Comparison of ENCODE assay signal across 18 cellular contexts in genomic region chr7:16921151-16921550, GRCh38. TPM values are rescaled to one million over a fixed set of nuclear protein-coding genes. Genes with fewer than 3 reads are reported as not detected.
A peak's percentile ranks its signal among the peaks of the same experiment; 100 is the strongest.
DNase-seq lines count a peak whose midpoint lies in the region; FAIRE-seq and TF ChIP-seq lines count a peak whose summit lies in the region.
"Had no signal": no experiment of that assay in that cellular context is flagged by ENCODE, and none has a peak within 500 bp of the region (broad histone marks: within the 10 kb centered on the region; RNA-seq: fewer than 3 reads in every experiment).

No MANE protein-coding gene starts in this region.

- H3K4me1 Mint-ChIP-seq in nephron: peaks cover 19% of the 10 kb centered on the region

- DNase-seq in SK-N-MC (ENCODE audit: low read depth, low spot score): no peak
- DNase-seq in iris pigment epithelial cell (ENCODE audit: low read depth): peak; percentile 21
- no peak for DNase-seq in GM10248 (ENCODE audit: extremely low spot score)
- DNase-seq in adrenal gland: no peak
- no peak for DNase-seq in activated T-cell treated with anti-CD3 and anti-CD28 coated beads, Interleukin-2, amount 50 U/mL, for 48 hours
- no peak for DNase-seq in frontal cortex (ENCODE audit: low spot score in 2 of 2)
- DNase-seq: 8988T, KG1, NCI-H1092 treated with DMSO at 0.1 percent for 48 hours, NCI-H1694 treated with DMSO at 0.1 percent for 48 hours, NCI-H446, Right ventricle myocardium superior had no signal

- H3K4me3 Mint-ChIP-seq in nephron: no peak overlapping the region
- H3K4me3 Mint-ChIP-seq: CD14-positive monocyte had no signal

- POLR2A ChIA-PET in GM10248 (lab: Yijun Ruan, JAX): no interaction called here

- TF ChIP-seq CTCF in C4-2B (conservative IDR thresholded peaks at IDR 0.05) (no peak), nephron (IDR thresholded peaks at IDR 0.05; ENCODE audit: unreplicated experiment in 3 of 3) (no peak), GM10248 (IDR thresholded peaks at IDR 0.05; ENCODE audit: control extremely low read depth, extremely low read depth, low read depth, missing control alignments) (no peak), adrenal gland (IDR thresholded peaks at IDR 0.05) (no peak)

- H3K27ac ChIP-seq in C4-2B (0 out of 2 replicates have a peak overlapping the region, but pooled peaks have one; percentile 11), SK-N-MC (peak overlapping the region; percentile 92), adrenal gland (no peak overlapping the region)

- FAIRE-seq in frontal cortex (lab: Jason Lieb, UNC): no peak
- FAIRE-seq: GM12878, GM18507 had no signal

- H3K27me3 Mint-ChIP-seq in nephron (ENCODE audit: low read depth): no peaks in the 10 kb centered on the region

- WGBS in adrenal gland, 4 donors: 82 to 88% (median 84%) methylated on average over 4 of the region's 4 CpGs

- TF ChIP-seq POLR2A in adrenal gland (IDR thresholded peaks at IDR 0.05): no peak

- peak overlapping the region; percentile 40 for H3K9ac ChIP-seq in SK-N-MC (ENCODE audit: insufficient read length)

- H3K9me3 Mint-ChIP-seq in nephron: no peaks in the 10 kb centered on the region
- H3K9me3 Mint-ChIP-seq: CD14-positive monocyte had no signal

- intact Hi-C loops in adrenal gland (cut with DNase I): no loop called here

- H3K27ac Mint-ChIP-seq in nephron: peak overlapping the region; percentile 1 to 87 (median 5)
- H3K27ac Mint-ChIP-seq: CD14-positive monocyte had no signal

- peak overlapping the region; percentile 45 for H3K4me3 ChIP-seq in SK-N-MC
- H3K4me3 ChIP-seq in adrenal gland: no peak overlapping the region
- H3K4me3 ChIP-seq: GM12878 had no signal

- H3K36me3 Mint-ChIP-seq in nephron (ENCODE audit: low read depth): no peaks in the 10 kb centered on the region
- H3K36me3 Mint-ChIP-seq: CD14-positive monocyte had no signal

- H3K4me1 ChIP-seq in adrenal gland (replicated peaks in 1 of 2): no peaks in the 10 kb centered on the region

- CTCF ChIA-PET in GM10248 (lab: Yijun Ruan, JAX): interaction anchor here (1.5 to 2.7 kb wide), 4 partner anchors 9 to 226 kb away, joined by 4 to 12 read pairs (median 6); no protein-coding TSS in a partner anchor

- H3K27me3 ChIP-seq in adrenal gland: no peaks in the 10 kb centered on the region

- no peaks in the 10 kb centered on the region; the same call in 1 of the 2 replicates for H3K36me3 ChIP-seq in SK-N-MC (ENCODE audit: insufficient read depth, low read length)
- no peaks in the 10 kb centered on the region for H3K36me3 ChIP-seq in adrenal gland (replicated peaks in 1 of 2)

- H3K9me3 ChIP-seq in SK-N-MC (ENCODE audit: low read depth, low read length) (no peaks in the 10 kb centered on the region), adrenal gland (replicated peaks in 1 of 3) (no peaks in the 10 kb centered on the region)

RNA-seq across cellular contexts. Expression of gene AGR3, which starts 39.4 kb away (rescaled TPM):
- total RNA-seq in adrenal gland (not detected), frontal cortex (not detected)
- polyA plus RNA-seq in adrenal gland: not detected
- total RNA-seq: GM12878, MCF 10A, Right ventricle myocardium superior had no signal
- polyA plus RNA-seq: CD14-positive monocyte, GM12878 had no signal

Comparison
In these comparisons a context has a peak if more than half of its experiments do, and no peak if none do; other contexts are left out.
1. H3K27ac ChIP-seq: peak in C4-2B (single experiment) and SK-N-MC (single experiment); none in adrenal gland (0 of 5).